Comparison of ENCODE assay signal across 30 cellular contexts in genomic region chr22:48858121-48858520, GRCh38.
"Had no signal": no experiment of that assay in that cellular context is flagged by ENCODE, and none has a peak within 500 bp of the region (broad histone marks: within the 10 kb centered on the region; RNA-seq: fewer than 3 reads in every experiment).

No MANE protein-coding gene starts in this region.

- H3K27ac Mint-ChIP-seq: activated B cell treated with CpG ODN at 0.5 μM for 24 hours; activated CD4-positive, alpha-beta memory T cell treated with anti-CD3 and anti-CD28 coated beads, Interleukin-2, amount 10 ng/mL, durations not matched to agents 7 days and 5 days; activated CD4-positive, alpha-beta T cell treated with anti-CD3 and anti-CD28 coated beads for 36 hours; activated naive CD8-positive, alpha-beta T cell; activated T-helper 2 cell treated with anti-CD3 and anti-CD28 coated beads, Interferon-gamma antibody, Interleukin-2, Interleukin-4, amounts not matched to agents 10 μg/mL and 5 μg/mL and 100 μg/mL, durations not matched to agents 14 hours and 24 hours and 36 hours; T-cell had no signal

- DNase-seq: activated B cell treated with CpG ODN at 0.5 μM for 24 hours; activated CD4-positive, alpha-beta memory T cell treated with anti-CD3 and anti-CD28 coated beads, Interleukin-2, amount 10 ng/mL, durations not matched to agents 7 days and 5 days; activated CD4-positive, alpha-beta T cell treated with anti-CD3 and anti-CD28 coated beads for 36 hours; activated CD4-positive, alpha-beta T cell treated with anti-CD3 and anti-CD28 coated beads, Interleukin-2, amount 50 U/mL, for 1 hour; activated naive CD4-positive, alpha-beta T cell; activated T-cell treated with anti-CD3 and anti-CD28 coated beads for 4 hours; activated T-cell treated with anti-CD3 and anti-CD28 coated beads, Interleukin-2, amount 50 U/mL, for 48 hours; adrenal gland; anterior cingulate cortex; caudate nucleus; NCI-H1092 treated with DMSO at 0.1 percent for 48 hours; NCI-H1417 treated with DMSO at 0.1 percent for 48 hours; NCI-H1694; NCI-H2029; NCI-H2107; NCI-H345; NCI-H510A; NCI-H526 treated with DMSO at 0.1 percent for 48 hours; NCI-H82; RPMI8226; T-cell; T-helper 2 cell; T1000 had no signal

- H3K4me1 Mint-ChIP-seq: activated B cell treated with CpG ODN at 0.5 μM for 24 hours; activated CD4-positive, alpha-beta memory T cell treated with anti-CD3 and anti-CD28 coated beads, Interleukin-2, amount 10 ng/mL, durations not matched to agents 7 days and 5 days; activated CD4-positive, alpha-beta T cell treated with anti-CD3 and anti-CD28 coated beads for 36 hours; T-cell had no signal

- H3K9me3 Mint-ChIP-seq: activated B cell treated with CpG ODN at 0.5 μM for 24 hours; activated CD4-positive, alpha-beta memory T cell treated with anti-CD3 and anti-CD28 coated beads, Interleukin-2, amount 10 ng/mL, durations not matched to agents 7 days and 5 days; activated T-helper 2 cell treated with anti-CD3 and anti-CD28 coated beads, Interferon-gamma antibody, Interleukin-2, Interleukin-4, amounts not matched to agents 10 μg/mL and 5 μg/mL and 100 μg/mL, durations not matched to agents 14 hours and 24 hours and 36 hours; T-cell had no signal

- H3K36me3 ChIP-seq: adrenal gland, breast epithelium had no signal

- H3K9me3 ChIP-seq: adrenal gland, breast epithelium had no signal

- H3K9ac ChIP-seq: KMS-11 had no signal

- H3K4me3 ChIP-seq: adrenal gland, breast epithelium, SK-N-MC had no signal

- H3K36me3 Mint-ChIP-seq: activated naive CD8-positive, alpha-beta T cell; T-cell had no signal

- H3K4me3 Mint-ChIP-seq: activated B cell treated with CpG ODN at 0.5 μM for 24 hours; activated CD4-positive, alpha-beta memory T cell treated with anti-CD3 and anti-CD28 coated beads, Interleukin-2, amount 10 ng/mL, durations not matched to agents 7 days and 5 days; activated CD4-positive, alpha-beta T cell treated with anti-CD3 and anti-CD28 coated beads for 36 hours; activated naive CD8-positive, alpha-beta T cell; T-cell had no signal

- ATAC-seq: activated CD4-positive, alpha-beta T cell treated with anti-CD3 and anti-CD28 coated beads for 36 hours; Right ventricle myocardium inferior; T-cell had no signal

- H3K27me3 Mint-ChIP-seq: activated B cell treated with CpG ODN at 0.5 μM for 24 hours; activated CD4-positive, alpha-beta memory T cell treated with anti-CD3 and anti-CD28 coated beads, Interleukin-2, amount 10 ng/mL, durations not matched to agents 7 days and 5 days had no signal

- H3K27ac ChIP-seq: adrenal gland, breast epithelium, KMS-11, SK-N-MC had no signal

- FAIRE-seq: TTC549 had no signal

- H3K4me1 ChIP-seq: adrenal gland, breast epithelium had no signal
